Comparison of ENCODE assay signal across 1 cellular context in genomic region chr14:35821546-35822411, GRCh38.
TF ChIP-seq lines count a peak whose summit lies in the region.

No MANE protein-coding gene starts in this region.

TF ChIP-seq in HepG2, 621 proteins besides CTCF, POLR2A, EP300 and RAD21 (continued from another document and continues in another):
- TF ChIP-seq ZBTB49 (CRISPR knock-in tag; IDR thresholded peaks at IDR 0.05; ENCODE audit: borderline replicate concordance) (peak; percentile 77; the same call in 1 of the 2 replicates), CREM (IDR thresholded peaks at IDR 0.05) (peak; percentile 46; the same call in 1 of the 2 replicates), CREM (CRISPR knock-in tag; IDR thresholded peaks at IDR 0.05) (no peak), SIN3B (IDR thresholded peaks at IDR 0.05; ENCODE audit: low read length) (0 out of 2 replicates have a peak, but pooled peaks have one; percentile 18), MXD1 (CRISPR knock-in tag; IDR thresholded peaks at IDR 0.05) (no peak), SP140L (CRISPR knock-in tag; IDR thresholded peaks at IDR 0.05; ENCODE audit: borderline replicate concordance) (0 out of 2 replicates have a peak, but pooled peaks have one; percentile 88), FOXK2 (IDR thresholded peaks at IDR 0.05) (no peak), ZNF326 (CRISPR knock-in tag; IDR thresholded peaks at IDR 0.05; ENCODE audit: borderline replicate concordance) (no peak), ZNF549 (CRISPR knock-in tag; IDR thresholded peaks at IDR 0.05) (0 out of 2 replicates have a peak, but pooled peaks have one; percentile 40), ZBTB21 (CRISPR knock-in tag; IDR thresholded peaks at IDR 0.05) (peak; percentile 98), BRCA1 (CRISPR knock-in tag; IDR thresholded peaks at IDR 0.05) (0 out of 2 replicates have a peak, but pooled peaks have one; percentile 55), ZNF670 (CRISPR knock-in tag; IDR thresholded peaks at IDR 0.05; ENCODE audit: borderline replicate concordance) (peak; percentile 74; the same call in 1 of the 2 replicates), FOXP1 (IDR thresholded peaks at IDR 0.05) (no peak), FOXP1 (CRISPR knock-in tag; IDR thresholded peaks at IDR 0.05) (peak; percentile 35; the same call in 1 of the 2 replicates), ZBTB20 (CRISPR knock-in tag; IDR thresholded peaks at IDR 0.05; ENCODE audit: borderline replicate concordance, low read depth) (no peak; the same call in 1 of the 2 replicates), ADNP (CRISPR knock-in tag; IDR thresholded peaks at IDR 0.05) (peak; percentile 94), ZNF224 (CRISPR knock-in tag; IDR thresholded peaks at IDR 0.05) (no peak), GATAD1 (CRISPR knock-in tag; IDR thresholded peaks at IDR 0.05) (peak; percentile 30; the same call in 1 of the 2 replicates), HOMEZ (CRISPR knock-in tag; IDR thresholded peaks at IDR 0.05; ENCODE audit: low read depth) (peak; percentile 87), ZNF569 (CRISPR knock-in tag; IDR thresholded peaks at IDR 0.05; ENCODE audit: borderline replicate concordance) (no peak), ATM (IDR thresholded peaks at IDR 0.05; ENCODE audit: borderline replicate concordance) (no peak), TOE1 (CRISPR knock-in tag; IDR thresholded peaks at IDR 0.05) (peak; percentile 34; the same call in 1 of the 2 replicates), ZNF614 (CRISPR knock-in tag; IDR thresholded peaks at IDR 0.05; ENCODE audit: borderline replicate concordance) (peak; percentile 69; the same call in 1 of the 2 replicates), ZNF33A (CRISPR knock-in tag; IDR thresholded peaks at IDR 0.05; ENCODE audit: borderline replicate concordance) (no peak), XRCC5 (optimal IDR thresholded peaks at IDR 0.05; ENCODE audit: low read length) (peak; percentile 98), HNRNPUL1 (IDR thresholded peaks at IDR 0.05; ENCODE audit: low read depth, low read length) (no peak), ZBTB8A (CRISPR knock-in tag; IDR thresholded peaks at IDR 0.05; ENCODE audit: borderline replicate concordance, low read depth) (no peak), SOX5 (CRISPR knock-in tag; IDR thresholded peaks at IDR 0.05; ENCODE audit: borderline replicate concordance) (peak; percentile 66), LBX2 (CRISPR knock-in tag; IDR thresholded peaks at IDR 0.05; ENCODE audit: borderline replicate concordance) (no peak), SIN3A (IDR thresholded peaks at IDR 0.05; ENCODE audit: borderline replicate concordance, low read depth, low read length) (no peak), ZNF792 (CRISPR knock-in tag; IDR thresholded peaks at IDR 0.05) (peak; percentile 72), KDM6A (CRISPR knock-in tag; IDR thresholded peaks at IDR 0.05; ENCODE audit: low read depth) (peak; percentile 24; the same call in 1 of the 2 replicates), RNF219 (CRISPR knock-in tag; IDR thresholded peaks at IDR 0.05) (no peak), ZNF24 (IDR thresholded peaks at IDR 0.05) (peak; percentile 82; the same call in 1 of the 2 replicates), ZSCAN12 (CRISPR knock-in tag; IDR thresholded peaks at IDR 0.05) (peak; percentile 62; the same call in 1 of the 2 replicates), MED13 (CRISPR knock-in tag; IDR thresholded peaks at IDR 0.05) (no peak)
- TF ChIP-seq, protein P1, sequence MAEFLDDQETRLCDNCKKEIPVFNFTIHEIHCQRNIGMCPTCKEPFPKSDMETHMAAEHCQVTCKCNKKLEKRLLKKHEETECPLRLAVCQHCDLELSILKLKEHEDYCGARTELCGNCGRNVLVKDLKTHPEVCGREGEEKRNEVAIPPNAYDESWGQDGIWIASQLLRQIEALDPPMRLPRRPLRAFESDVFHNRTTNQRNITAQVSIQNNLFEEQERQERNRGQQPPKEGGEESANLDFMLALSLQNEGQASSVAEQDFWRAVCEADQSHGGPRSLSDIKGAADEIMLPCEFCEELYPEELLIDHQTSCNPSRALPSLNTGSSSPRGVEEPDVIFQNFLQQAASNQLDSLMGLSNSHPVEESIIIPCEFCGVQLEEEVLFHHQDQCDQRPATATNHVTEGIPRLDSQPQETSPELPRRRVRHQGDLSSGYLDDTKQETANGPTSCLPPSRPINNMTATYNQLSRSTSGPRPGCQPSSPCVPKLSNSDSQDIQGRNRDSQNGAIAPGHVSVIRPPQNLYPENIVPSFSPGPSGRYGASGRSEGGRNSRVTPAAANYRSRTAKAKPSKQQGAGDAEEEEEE (CRISPR knock-in tag; IDR thresholded peaks at IDR 0.05; ENCODE audit: borderline replicate concordance), result no peak
- TF ChIP-seq, protein P2, sequence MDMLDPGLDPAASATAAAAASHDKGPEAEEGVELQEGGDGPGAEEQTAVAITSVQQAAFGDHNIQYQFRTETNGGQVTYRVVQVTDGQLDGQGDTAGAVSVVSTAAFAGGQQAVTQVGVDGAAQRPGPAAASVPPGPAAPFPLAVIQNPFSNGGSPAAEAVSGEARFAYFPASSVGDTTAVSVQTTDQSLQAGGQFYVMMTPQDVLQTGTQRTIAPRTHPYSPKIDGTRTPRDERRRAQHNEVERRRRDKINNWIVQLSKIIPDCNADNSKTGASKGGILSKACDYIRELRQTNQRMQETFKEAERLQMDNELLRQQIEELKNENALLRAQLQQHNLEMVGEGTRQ (IDR thresholded peaks at IDR 0.05; ENCODE audit: low read depth, low read length), result no peak
- TF ChIP-seq, protein P2 (CRISPR knock-in tag; IDR thresholded peaks at IDR 0.05; ENCODE audit: borderline replicate concordance), result no peak
- TF ChIP-seq, protein P3, sequence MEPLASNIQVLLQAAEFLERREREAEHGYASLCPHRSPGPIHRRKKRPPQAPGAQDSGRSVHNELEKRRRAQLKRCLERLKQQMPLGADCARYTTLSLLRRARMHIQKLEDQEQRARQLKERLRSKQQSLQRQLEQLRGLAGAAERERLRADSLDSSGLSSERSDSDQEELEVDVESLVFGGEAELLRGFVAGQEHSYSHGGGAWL (CRISPR knock-in tag; IDR thresholded peaks at IDR 0.05), result no peak
- TF ChIP-seq, protein P4, sequence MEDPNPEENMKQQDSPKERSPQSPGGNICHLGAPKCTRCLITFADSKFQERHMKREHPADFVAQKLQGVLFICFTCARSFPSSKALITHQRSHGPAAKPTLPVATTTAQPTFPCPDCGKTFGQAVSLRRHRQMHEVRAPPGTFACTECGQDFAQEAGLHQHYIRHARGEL (CRISPR knock-in tag; IDR thresholded peaks at IDR 0.05), result no peak
- TF ChIP-seq, protein P5, sequence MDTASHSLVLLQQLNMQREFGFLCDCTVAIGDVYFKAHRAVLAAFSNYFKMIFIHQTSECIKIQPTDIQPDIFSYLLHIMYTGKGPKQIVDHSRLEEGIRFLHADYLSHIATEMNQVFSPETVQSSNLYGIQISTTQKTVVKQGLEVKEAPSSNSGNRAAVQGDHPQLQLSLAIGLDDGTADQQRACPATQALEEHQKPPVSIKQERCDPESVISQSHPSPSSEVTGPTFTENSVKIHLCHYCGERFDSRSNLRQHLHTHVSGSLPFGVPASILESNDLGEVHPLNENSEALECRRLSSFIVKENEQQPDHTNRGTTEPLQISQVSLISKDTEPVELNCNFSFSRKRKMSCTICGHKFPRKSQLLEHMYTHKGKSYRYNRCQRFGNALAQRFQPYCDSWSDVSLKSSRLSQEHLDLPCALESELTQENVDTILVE (CRISPR knock-in tag; IDR thresholded peaks at IDR 0.05), result peak; percentile 60; the same call in 1 of the 2 replicates
- TF ChIP-seq, protein P6, sequence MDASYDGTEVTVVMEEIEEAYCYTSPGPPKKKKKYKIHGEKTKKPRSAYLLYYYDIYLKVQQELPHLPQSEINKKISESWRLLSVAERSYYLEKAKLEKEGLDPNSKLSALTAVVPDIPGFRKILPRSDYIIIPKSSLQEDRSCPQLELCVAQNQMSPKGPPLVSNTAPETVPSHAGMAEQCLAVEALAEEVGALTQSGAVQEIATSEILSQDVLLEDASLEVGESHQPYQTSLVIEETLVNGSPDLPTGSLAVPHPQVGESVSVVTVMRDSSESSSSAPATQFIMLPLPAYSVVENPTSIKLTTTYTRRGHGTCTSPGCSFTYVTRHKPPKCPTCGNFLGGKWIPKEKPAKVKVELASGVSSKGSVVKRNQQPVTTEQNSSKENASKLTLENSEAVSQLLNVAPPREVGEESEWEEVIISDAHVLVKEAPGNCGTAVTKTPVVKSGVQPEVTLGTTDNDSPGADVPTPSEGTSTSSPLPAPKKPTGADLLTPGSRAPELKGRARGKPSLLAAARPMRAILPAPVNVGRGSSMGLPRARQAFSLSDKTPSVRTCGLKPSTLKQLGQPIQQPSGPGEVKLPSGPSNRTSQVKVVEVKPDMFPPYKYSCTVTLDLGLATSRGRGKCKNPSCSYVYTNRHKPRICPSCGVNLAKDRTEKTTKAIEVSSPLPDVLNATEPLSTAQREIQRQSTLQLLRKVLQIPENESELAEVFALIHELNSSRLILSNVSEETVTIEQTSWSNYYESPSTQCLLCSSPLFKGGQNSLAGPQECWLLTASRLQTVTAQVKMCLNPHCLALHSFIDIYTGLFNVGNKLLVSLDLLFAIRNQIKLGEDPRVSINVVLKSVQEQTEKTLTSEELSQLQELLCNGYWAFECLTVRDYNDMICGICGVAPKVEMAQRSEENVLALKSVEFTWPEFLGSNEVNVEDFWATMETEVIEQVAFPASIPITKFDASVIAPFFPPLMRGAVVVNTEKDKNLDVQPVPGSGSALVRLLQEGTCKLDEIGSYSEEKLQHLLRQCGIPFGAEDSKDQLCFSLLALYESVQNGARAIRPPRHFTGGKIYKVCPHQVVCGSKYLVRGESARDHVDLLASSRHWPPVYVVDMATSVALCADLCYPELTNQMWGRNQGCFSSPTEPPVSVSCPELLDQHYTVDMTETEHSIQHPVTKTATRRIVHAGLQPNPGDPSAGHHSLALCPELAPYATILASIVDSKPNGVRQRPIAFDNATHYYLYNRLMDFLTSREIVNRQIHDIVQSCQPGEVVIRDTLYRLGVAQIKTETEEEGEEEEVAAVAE (CRISPR knock-in tag; IDR thresholded peaks at IDR 0.05; ENCODE audit: borderline replicate concordance), result peak; percentile 63; the same call in 1 of the 2 replicates
